19 cellular contexts compared by ENCODE assay signal in the genomic region with DNA sequence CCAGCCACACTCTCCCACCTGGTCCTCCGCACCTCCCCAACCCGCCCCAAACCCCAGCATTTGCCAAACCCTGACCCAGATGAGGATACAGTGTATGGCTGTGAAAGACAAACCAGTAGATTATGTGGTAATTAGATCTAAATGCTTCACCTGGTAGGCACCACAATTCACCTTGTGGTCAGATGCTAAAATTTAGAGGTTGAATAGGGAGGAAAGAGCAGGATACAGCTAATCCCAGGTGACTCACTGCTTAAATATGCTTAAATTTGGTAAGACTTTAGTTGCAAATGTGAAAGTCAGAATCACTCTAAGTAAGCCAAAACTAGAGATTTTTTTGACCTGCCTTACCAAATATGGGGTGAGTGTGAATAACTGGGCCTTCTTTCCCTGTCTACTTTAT.
DNase-seq lines count a peak whose midpoint lies in the region; FAIRE-seq and TF ChIP-seq lines count a peak whose summit lies in the region.
"Had no signal": no experiment of that assay in that cellular context is flagged by ENCODE, and none has a peak within 500 bp of the region (broad histone marks: within the 10 kb centered on the region; RNA-seq: fewer than 3 reads in every experiment).

No MANE protein-coding gene starts in this region.

- H3K27me3 ChIP-seq in NT2/D1 (ENCODE audit: insufficient read depth, insufficient read length) (no peaks in the 10 kb centered on the region), osteoblast (ENCODE audit: insufficient read depth, low read length) (no peaks in the 10 kb centered on the region)
- H3K27me3 ChIP-seq: adrenal gland had no signal

- no peak overlapping the region for H3K9ac ChIP-seq in NT2/D1 (ENCODE audit: insufficient read length, low read depth)

- H3K4me1 ChIP-seq in NT2/D1 (ENCODE audit: insufficient read depth, insufficient read length) (no peaks in the 10 kb centered on the region), osteoblast (ENCODE audit: insufficient read depth, low read length) (no peaks in the 10 kb centered on the region)
- H3K4me1 ChIP-seq: adrenal gland, prostate gland had no signal

- no peak overlapping the region for H3K4me2 ChIP-seq in osteoblast (ENCODE audit: insufficient read depth, low read length)

- H3K4me3 ChIP-seq in NT2/D1 (ENCODE audit: insufficient read length, low read depth): no peak overlapping the region
- no peak overlapping the region for H3K4me3 ChIP-seq in epithelial cell of esophagus (ENCODE audit: low read length)
- H3K4me3 ChIP-seq in osteoblast (ENCODE audit: insufficient read depth, low read length): no peak overlapping the region
- H3K4me3 ChIP-seq: adrenal gland, prostate gland had no signal

- H3K36me3 ChIP-seq in NT2/D1 (ENCODE audit: insufficient read depth, insufficient read length, low read length): no peaks in the 10 kb centered on the region
- H3K36me3 ChIP-seq in osteoblast (ENCODE audit: insufficient read depth, low read length): no peaks in the 10 kb centered on the region
- H3K36me3 ChIP-seq: adrenal gland, prostate gland had no signal

- no peaks in the 10 kb centered on the region for H3K79me2 ChIP-seq in osteoblast (ENCODE audit: insufficient read depth, low read length)

- no peaks in the 10 kb centered on the region for H4K20me1 ChIP-seq in osteoblast (ENCODE audit: insufficient read depth, low read length)

- H3K27ac ChIP-seq in osteoblast (ENCODE audit: low read depth, low read length): no peak overlapping the region
- H3K27ac ChIP-seq: adrenal gland, HL-60, prostate gland had no signal

- no peak overlapping the region for H2AFZ ChIP-seq in osteoblast (ENCODE audit: low read length)

- FAIRE-seq in G401.6 (lab: Jason Lieb, UNC): peak; percentile 91
- FAIRE-seq: TTC549 had no signal

- H3K9me3 ChIP-seq in NT2/D1 (ENCODE audit: insufficient read depth, low read length) (no peaks in the 10 kb centered on the region), osteoblast (ENCODE audit: low read depth, low read length) (no peaks in the 10 kb centered on the region)
- H3K9me3 ChIP-seq: adrenal gland, prostate gland had no signal

- DNase-seq in NT2/D1 (ENCODE audit: low read depth, low spot score) (peak; percentile 35), epithelial cell of esophagus (ENCODE audit: low read depth) (peak; percentile 7), osteoblast (ENCODE audit: insufficient read length, low spot score, missing footprints) (peak; percentile 50), activated gamma-delta T cell (lab: John Stamatoyannopoulos, UW) (no peak), NCI-H524 treated with DMSO at 0.1 percent for 48 hours (lab: John Stamatoyannopoulos, UW) (no peak), NCI-H1930 (lab: John Stamatoyannopoulos, UW) (no peak)
- no peak for DNase-seq in stimulated activated CD4-positive, alpha-beta T cell treated with anti-CD3 and anti-CD28 coated beads, Interleukin-4, amount 100 ng/mL, for 4 hours
- DNase-seq: adrenal gland; CD4-positive, CD25-positive, alpha-beta regulatory T cell; effector memory CD8-positive, alpha-beta T cell; NCI-H1105; NCI-H526; SHP77; stimulated activated CD4-positive, alpha-beta T cell treated with anti-CD3 and anti-CD28 coated beads, Interleukin-4, amount 100 ng/mL, for 24 hours; stimulated activated naive CD4-positive, alpha-beta T cell treated with Interleukin-2 at 50 U/mL for 16 hours had no signal

- TF ChIP-seq CTCF in epithelial cell of esophagus (IDR thresholded peaks at IDR 0.05; ENCODE audit: insufficient read depth, low read depth, low read length, missing control alignments) (no peak), osteoblast (IDR thresholded peaks at IDR 0.05; ENCODE audit: extremely low read depth, low read depth, low read length) (no peak)

Comparison
In these comparisons a context has a peak if more than half of its experiments do, and no peak if none do; other contexts are left out.
1. DNase-seq: peak in NT2/D1 (single experiment), epithelial cell of esophagus (single experiment) and osteoblast (single experiment); none in activated gamma-delta T cell (single experiment), NCI-H524 treated with DMSO at 0.1 percent for 48 hours (single experiment), NCI-H1930 (0 of 2) and stimulated activated CD4-positive, alpha-beta T cell treated with anti-CD3 and anti-CD28 coated beads, Interleukin-4, amount 100 ng/mL, for 4 hours (0 of 2).